ENCODE assay signal across 1 cellular context in the genomic region with DNA sequence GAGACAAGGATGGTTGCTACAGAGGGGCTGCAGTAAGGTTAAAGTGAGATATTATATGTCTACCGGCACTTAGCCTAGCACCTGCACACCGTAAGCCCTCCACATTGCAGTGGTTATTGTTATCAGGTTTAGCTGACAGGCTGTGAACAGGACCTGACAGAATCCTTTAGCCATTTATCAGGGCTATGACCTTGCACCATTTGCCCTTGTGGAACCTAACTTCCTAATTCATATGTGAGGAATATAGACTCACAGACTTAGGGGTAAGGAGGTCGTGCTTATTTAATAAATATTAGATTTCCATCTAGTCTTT.
A peak's percentile ranks its signal among the peaks of the same experiment; 100 is the strongest.
TF ChIP-seq lines count a peak whose summit lies in the region.

No MANE protein-coding gene starts in this region.

TF ChIP-seq in K562, 482 proteins besides CTCF, POLR2A, EP300 and RAD21 (continued from another document and continues in another):
- TF ChIP-seq ZFP91 (CRISPR knock-in tag; IDR thresholded peaks at IDR 0.05): no peak
- TF ChIP-seq PKNOX1 (IDR thresholded peaks at IDR 0.05): peak; percentile 88
- TF ChIP-seq THAP12 (CRISPR knock-in tag; IDR thresholded peaks at IDR 0.05): no peak
- no peak for TF ChIP-seq TEAD2 (tag; IDR thresholded peaks at IDR 0.05)
- TF ChIP-seq, protein P1, sequence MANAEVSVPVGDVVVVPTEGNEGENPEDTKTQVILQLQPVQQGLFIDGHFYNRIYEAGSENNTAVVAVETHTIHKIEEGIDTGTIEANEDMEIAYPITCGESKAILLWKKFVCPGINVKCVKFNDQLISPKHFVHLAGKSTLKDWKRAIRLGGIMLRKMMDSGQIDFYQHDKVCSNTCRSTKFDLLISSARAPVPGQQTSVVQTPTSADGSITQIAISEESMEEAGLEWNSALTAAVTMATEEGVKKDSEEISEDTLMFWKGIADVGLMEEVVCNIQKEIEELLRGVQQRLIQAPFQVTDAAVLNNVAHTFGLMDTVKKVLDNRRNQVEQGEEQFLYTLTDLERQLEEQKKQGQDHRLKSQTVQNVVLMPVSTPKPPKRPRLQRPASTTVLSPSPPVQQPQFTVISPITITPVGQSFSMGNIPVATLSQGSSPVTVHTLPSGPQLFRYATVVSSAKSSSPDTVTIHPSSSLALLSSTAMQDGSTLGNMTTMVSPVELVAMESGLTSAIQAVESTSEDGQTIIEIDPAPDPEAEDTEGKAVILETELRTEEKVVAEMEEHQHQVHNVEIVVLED (CRISPR knock-in tag; IDR thresholded peaks at IDR 0.05): no peak
- no peak for TF ChIP-seq KAT7 (CRISPR knock-in tag; IDR thresholded peaks at IDR 0.05; ENCODE audit: borderline replicate concordance)
- TF ChIP-seq, protein P2, sequence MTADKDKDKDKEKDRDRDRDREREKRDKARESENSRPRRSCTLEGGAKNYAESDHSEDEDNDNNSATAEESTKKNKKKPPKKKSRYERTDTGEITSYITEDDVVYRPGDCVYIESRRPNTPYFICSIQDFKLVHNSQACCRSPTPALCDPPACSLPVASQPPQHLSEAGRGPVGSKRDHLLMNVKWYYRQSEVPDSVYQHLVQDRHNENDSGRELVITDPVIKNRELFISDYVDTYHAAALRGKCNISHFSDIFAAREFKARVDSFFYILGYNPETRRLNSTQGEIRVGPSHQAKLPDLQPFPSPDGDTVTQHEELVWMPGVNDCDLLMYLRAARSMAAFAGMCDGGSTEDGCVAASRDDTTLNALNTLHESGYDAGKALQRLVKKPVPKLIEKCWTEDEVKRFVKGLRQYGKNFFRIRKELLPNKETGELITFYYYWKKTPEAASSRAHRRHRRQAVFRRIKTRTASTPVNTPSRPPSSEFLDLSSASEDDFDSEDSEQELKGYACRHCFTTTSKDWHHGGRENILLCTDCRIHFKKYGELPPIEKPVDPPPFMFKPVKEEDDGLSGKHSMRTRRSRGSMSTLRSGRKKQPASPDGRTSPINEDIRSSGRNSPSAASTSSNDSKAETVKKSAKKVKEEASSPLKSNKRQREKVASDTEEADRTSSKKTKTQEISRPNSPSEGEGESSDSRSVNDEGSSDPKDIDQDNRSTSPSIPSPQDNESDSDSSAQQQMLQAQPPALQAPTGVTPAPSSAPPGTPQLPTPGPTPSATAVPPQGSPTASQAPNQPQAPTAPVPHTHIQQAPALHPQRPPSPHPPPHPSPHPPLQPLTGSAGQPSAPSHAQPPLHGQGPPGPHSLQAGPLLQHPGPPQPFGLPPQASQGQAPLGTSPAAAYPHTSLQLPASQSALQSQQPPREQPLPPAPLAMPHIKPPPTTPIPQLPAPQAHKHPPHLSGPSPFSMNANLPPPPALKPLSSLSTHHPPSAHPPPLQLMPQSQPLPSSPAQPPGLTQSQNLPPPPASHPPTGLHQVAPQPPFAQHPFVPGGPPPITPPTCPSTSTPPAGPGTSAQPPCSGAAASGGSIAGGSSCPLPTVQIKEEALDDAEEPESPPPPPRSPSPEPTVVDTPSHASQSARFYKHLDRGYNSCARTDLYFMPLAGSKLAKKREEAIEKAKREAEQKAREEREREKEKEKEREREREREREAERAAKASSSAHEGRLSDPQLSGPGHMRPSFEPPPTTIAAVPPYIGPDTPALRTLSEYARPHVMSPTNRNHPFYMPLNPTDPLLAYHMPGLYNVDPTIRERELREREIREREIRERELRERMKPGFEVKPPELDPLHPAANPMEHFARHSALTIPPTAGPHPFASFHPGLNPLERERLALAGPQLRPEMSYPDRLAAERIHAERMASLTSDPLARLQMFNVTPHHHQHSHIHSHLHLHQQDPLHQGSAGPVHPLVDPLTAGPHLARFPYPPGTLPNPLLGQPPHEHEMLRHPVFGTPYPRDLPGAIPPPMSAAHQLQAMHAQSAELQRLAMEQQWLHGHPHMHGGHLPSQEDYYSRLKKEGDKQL (CRISPR knock-in tag; IDR thresholded peaks at IDR 0.05; ENCODE audit: borderline replicate concordance): no peak
- no peak for TF ChIP-seq FOXJ2 (tag; IDR thresholded peaks at IDR 0.05)
- TF ChIP-seq ZC3H8 (IDR thresholded peaks at IDR 0.05): no peak
- TF ChIP-seq, protein P3, sequence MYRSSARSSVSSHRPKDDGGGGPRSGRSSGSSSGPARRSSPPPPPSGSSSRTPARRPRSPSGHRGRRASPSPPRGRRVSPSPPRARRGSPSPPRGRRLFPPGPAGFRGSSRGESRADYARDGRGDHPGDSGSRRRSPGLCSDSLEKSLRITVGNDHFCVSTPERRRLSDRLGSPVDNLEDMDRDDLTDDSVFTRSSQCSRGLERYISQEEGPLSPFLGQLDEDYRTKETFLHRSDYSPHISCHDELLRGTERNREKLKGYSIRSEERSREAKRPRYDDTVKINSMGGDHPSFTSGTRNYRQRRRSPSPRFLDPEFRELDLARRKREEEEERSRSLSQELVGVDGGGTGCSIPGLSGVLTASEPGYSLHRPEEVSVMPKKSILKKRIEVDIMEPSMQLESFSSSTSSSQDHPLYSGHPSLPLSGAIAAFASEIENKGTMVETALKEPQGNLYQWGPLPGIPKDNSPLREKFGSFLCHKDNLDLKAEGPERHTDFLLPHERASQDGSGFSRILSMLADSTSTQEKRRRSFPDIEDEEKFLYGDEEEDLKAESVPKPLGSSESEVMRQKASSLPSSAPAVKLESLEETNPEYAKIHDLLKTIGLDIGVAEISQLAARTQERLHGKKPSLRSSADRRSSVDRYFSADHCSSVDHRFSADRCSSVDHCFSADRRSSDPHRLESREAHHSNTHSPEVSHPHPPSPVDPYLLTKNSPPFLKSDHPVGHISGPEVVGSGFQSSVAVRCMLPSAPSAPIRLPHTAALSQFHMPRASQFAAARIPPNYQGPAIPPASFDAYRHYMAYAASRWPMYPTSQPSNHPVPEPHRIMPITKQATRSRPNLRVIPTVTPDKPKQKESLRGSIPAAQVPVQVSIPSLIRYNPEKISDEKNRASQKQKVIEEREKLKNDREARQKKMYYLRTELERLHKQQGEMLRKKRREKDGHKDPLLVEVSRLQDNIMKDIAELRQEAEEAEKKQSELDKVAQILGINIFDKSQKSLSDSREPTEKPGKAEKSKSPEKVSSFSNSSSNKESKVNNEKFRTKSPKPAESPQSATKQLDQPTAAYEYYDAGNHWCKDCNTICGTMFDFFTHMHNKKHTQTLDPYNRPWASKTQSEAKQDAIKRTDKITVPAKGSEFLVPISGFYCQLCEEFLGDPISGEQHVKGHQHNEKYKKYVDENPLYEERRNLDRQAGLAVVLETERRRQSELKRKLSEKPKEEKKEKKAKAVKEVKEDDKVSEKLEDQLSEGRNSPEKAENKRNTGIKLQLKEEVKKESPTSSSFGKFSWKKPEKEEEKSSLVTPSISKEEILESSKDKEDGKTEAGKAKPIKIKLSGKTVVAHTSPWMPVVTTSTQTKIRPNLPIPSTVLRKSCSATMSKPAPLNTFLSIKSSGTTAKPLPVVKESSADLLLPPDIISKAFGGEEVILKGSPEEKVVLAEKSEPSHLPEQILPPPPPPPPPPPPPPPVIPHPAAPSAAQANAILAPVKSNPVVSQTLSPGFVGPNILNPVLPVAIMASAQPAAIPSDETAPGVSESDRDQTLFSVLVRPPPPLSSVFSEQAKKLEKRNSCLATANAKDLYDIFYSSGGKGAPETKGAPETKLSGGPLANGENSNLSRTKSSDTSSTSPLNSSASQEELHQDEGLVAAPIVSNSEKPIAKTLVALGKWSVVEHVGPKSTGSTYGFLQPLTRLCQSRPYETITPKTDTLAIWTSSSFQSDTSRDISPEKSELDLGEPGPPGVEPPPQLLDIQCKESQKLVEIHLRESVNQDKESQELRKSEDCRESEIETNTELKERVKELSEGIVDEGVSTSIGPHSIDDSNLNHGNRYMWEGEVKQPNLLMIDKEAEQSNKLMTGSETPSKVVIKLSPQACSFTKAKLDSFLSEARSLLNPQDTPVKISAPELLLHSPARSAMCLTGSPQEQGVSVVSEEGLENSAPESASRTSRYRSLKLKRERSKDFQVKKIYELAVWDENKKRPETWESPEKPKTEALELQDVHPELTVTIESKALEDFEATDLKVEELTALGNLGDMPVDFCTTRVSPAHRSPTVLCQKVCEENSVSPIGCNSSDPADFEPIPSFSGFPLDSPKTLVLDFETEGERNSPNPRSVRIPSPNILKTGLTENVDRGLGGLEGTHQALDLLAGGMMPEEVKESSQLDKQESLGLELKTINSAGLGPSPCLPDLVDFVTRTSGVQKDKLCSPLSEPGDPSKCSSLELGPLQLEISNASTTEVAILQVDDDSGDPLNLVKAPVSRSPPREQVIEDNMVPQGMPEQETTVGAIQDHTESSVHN (IDR thresholded peaks at IDR 0.05; ENCODE audit: borderline replicate concordance in 1 of 2, low read depth in 1 of 2): no peak
- TF ChIP-seq CHCHD3 (CRISPR knock-in tag; IDR thresholded peaks at IDR 0.05): no peak
- TF ChIP-seq ELF4 (CRISPR knock-in tag; IDR thresholded peaks at IDR 0.05): no peak
- peak; percentile 56; the same call in 1 of the 2 replicates for TF ChIP-seq POLR2AphosphoS5 (IDR thresholded peaks at IDR 0.05; ENCODE audit: control insufficient read depth, insufficient read depth, low read depth, low read length)
- TF ChIP-seq ELF1 (tag; IDR thresholded peaks at IDR 0.05): no peak
- TF ChIP-seq ZBTB43 (CRISPR knock-in tag; IDR thresholded peaks at IDR 0.05): no peak
- no peak for TF ChIP-seq GTF2F1 (IDR thresholded peaks at IDR 0.05; ENCODE audit: low read depth, low read length)
- TF ChIP-seq, protein P4, sequence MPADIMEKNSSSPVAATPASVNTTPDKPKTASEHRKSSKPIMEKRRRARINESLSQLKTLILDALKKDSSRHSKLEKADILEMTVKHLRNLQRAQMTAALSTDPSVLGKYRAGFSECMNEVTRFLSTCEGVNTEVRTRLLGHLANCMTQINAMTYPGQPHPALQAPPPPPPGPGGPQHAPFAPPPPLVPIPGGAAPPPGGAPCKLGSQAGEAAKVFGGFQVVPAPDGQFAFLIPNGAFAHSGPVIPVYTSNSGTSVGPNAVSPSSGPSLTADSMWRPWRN (IDR thresholded peaks at IDR 0.05; ENCODE audit: low read depth): no peak
- TF ChIP-seq, protein P5, sequence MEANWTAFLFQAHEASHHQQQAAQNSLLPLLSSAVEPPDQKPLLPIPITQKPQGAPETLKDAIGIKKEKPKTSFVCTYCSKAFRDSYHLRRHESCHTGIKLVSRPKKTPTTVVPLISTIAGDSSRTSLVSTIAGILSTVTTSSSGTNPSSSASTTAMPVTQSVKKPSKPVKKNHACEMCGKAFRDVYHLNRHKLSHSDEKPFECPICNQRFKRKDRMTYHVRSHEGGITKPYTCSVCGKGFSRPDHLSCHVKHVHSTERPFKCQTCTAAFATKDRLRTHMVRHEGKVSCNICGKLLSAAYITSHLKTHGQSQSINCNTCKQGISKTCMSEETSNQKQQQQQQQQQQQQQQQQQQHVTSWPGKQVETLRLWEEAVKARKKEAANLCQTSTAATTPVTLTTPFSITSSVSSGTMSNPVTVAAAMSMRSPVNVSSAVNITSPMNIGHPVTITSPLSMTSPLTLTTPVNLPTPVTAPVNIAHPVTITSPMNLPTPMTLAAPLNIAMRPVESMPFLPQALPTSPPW (CRISPR knock-in tag; IDR thresholded peaks at IDR 0.05): no peak
- TF ChIP-seq NCOA2 (IDR thresholded peaks at IDR 0.05; ENCODE audit: partially characterized antibody in 2 of 2): no peak
- TF ChIP-seq, protein P6, sequence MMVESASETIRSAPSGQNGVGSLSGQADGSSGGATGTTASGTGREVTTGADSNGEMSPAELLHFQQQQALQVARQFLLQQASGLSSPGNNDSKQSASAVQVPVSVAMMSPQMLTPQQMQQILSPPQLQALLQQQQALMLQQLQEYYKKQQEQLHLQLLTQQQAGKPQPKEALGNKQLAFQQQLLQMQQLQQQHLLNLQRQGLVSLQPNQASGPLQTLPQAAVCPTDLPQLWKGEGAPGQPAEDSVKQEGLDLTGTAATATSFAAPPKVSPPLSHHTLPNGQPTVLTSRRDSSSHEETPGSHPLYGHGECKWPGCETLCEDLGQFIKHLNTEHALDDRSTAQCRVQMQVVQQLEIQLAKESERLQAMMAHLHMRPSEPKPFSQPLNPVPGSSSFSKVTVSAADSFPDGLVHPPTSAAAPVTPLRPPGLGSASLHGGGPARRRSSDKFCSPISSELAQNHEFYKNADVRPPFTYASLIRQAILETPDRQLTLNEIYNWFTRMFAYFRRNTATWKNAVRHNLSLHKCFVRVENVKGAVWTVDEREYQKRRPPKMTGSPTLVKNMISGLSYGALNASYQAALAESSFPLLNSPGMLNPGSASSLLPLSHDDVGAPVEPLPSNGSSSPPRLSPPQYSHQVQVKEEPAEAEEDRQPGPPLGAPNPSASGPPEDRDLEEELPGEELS (CRISPR knock-in tag; IDR thresholded peaks at IDR 0.05; ENCODE audit: borderline replicate concordance): no peak
- TF ChIP-seq ARID2 (IDR thresholded peaks at IDR 0.05): no peak
- no peak for TF ChIP-seq HDAC6 (IDR thresholded peaks at IDR 0.05; ENCODE audit: low read depth, low read length)
